Comparison of ENCODE assay signal across 21 cellular contexts in genomic region chr5:111232311-111233049, GRCh38. TPM values are rescaled to one million over a fixed set of nuclear protein-coding genes. Genes with fewer than 3 reads are reported as not detected.
DNase-seq lines count a peak whose midpoint lies in the region; ATAC-seq, FAIRE-seq and TF ChIP-seq lines count a peak whose summit lies in the region.
"Had no signal": no experiment of that assay in that cellular context is flagged by ENCODE, and none has a peak within 500 bp of the region (broad histone marks: within the 10 kb centered on the region; RNA-seq: fewer than 3 reads in every experiment).

No MANE protein-coding gene starts in this region.

- WGBS in pancreas, 2 donors, result 39 to 42% methylated on average over 1 of the region's 1 CpG

- H3K36me3 Mint-ChIP-seq in T-helper 2 cell treated with Interferon-gamma antibody and Interleukin-4, amounts not matched to agents 5 μg/mL and 100 μg/mL, for 36 hours (ENCODE audit: low read depth), result peaks cover 40% of the 10 kb centered on the region
- H3K36me3 Mint-ChIP-seq: stimulated activated memory B cell treated with anti-CD40 and anti-IgM and Interleukin-4, amounts not matched to agents 10 μg/mL and 1 μg/mL and 100 μg/mL, for 72 hours had no signal

- no peak for ATAC-seq in pancreas
- ATAC-seq: Panc1; stimulated activated memory B cell treated with anti-CD40 and anti-IgM and Interleukin-4, amounts not matched to agents 10 μg/mL and 1 μg/mL and 100 μg/mL, for 72 hours; upper lobe of right lung had no signal

- TF ChIP-seq POLR2A in GM12891 (IDR thresholded peaks at IDR 0.05; ENCODE audit: low read depth, low read length), result no peak

- intact Hi-C loops in pancreas (cut with DNase I), result no loop called here

- H3K9me3 ChIP-seq in pancreas, result no peaks in the 10 kb centered on the region
- H3K9me3 ChIP-seq: BLaER1 treated with 17β-estradiol and CSF1 and Interleukin-3, amounts not matched to agents 10 nM and 100 nM; upper lobe of right lung had no signal

- FAIRE-seq in GM12891 (lab: Jason Lieb, UNC), result peak; percentile 71
- FAIRE-seq in pancreas (lab: Jason Lieb, UNC), result no peak
- FAIRE-seq: endothelial cell of umbilical vein had no signal

- peak; percentile 37 for DNase-seq in NCI-H2171 treated with DMSO at 0.1 percent for 48 hours (lab: John Stamatoyannopoulos, UW)
- no peak for DNase-seq in NCI-H2171 (lab: John Stamatoyannopoulos, UW)
- DNase-seq in GM12891 (ENCODE audit: insufficient read length, low spot score), result no peak
- no peak for DNase-seq in T-helper 2 cell treated with Interferon-gamma antibody and Interleukin-4, amounts not matched to agents 5 μg/mL and 100 μg/mL, for 36 hours (ENCODE audit: low spot score)
- peak; percentile 27 to 59 for DNase-seq in cerebellar nuclear complex (lab: John Stamatoyannopoulos, UW)
- no peak for DNase-seq in GM19240 (ENCODE audit: insufficient read length, low spot score)
- no peak for DNase-seq in stimulated activated CD4-positive, alpha-beta T cell treated with anti-CD3 and anti-CD28 coated beads, Interleukin-4, amount 100 ng/mL, for 24 hours
- no peak for DNase-seq in pancreas
- DNase-seq: 8988T; aorta; HFFc6; midbrain; NCI-H1105 treated with DMSO at 0.1 percent for 48 hours; NCI-H774; stimulated activated CD4-positive, alpha-beta T cell treated with anti-CD3 and anti-CD28 coated beads, Interleukin-12 subunit alpha, Interleukin-12 subunit beta, amount 100 ng/mL, for 4 hours; upper lobe of right lung had no signal

- H3K27me3 Mint-ChIP-seq in T-helper 2 cell treated with Interferon-gamma antibody and Interleukin-4, amounts not matched to agents 5 μg/mL and 100 μg/mL, for 36 hours (ENCODE audit: low read depth), result no peaks in the 10 kb centered on the region

- H3K4me3 ChIP-seq in pancreas, result no peak overlapping the region
- H3K4me3 ChIP-seq: BLaER1 treated with 17β-estradiol and CSF1 and Interleukin-3, amounts not matched to agents 10 nM and 100 nM; upper lobe of right lung had no signal

- H3K4me1 ChIP-seq in pancreas, result no peaks in the 10 kb centered on the region
- H3K4me1 ChIP-seq: upper lobe of right lung had no signal

- no peaks in the 10 kb centered on the region for H3K27me3 ChIP-seq in pancreas
- H3K27me3 ChIP-seq: BLaER1 treated with 17β-estradiol and CSF1 and Interleukin-3, amounts not matched to agents 10 nM and 100 nM; upper lobe of right lung had no signal

- peak overlapping the region; percentile 77 for H3K4me3 Mint-ChIP-seq in T-helper 2 cell treated with Interferon-gamma antibody and Interleukin-4, amounts not matched to agents 5 μg/mL and 100 μg/mL, for 36 hours
- H3K4me3 Mint-ChIP-seq: HFFc6; stimulated activated memory B cell treated with anti-CD40 and anti-IgM and Interleukin-4, amounts not matched to agents 10 μg/mL and 1 μg/mL and 100 μg/mL, for 72 hours had no signal

- no peak for TF ChIP-seq CTCF in pancreas (IDR thresholded peaks at IDR 0.05)

- peak overlapping the region; percentile 90 for H3K27ac Mint-ChIP-seq in T-helper 2 cell treated with Interferon-gamma antibody and Interleukin-4, amounts not matched to agents 5 μg/mL and 100 μg/mL, for 36 hours
- H3K27ac Mint-ChIP-seq: HFFc6; stimulated activated memory B cell treated with anti-CD40 and anti-IgM and Interleukin-4, amounts not matched to agents 10 μg/mL and 1 μg/mL and 100 μg/mL, for 72 hours had no signal

- no peak overlapping the region for H3K27ac ChIP-seq in pancreas
- H3K27ac ChIP-seq: BLaER1 treated with 17β-estradiol and CSF1 and Interleukin-3, amounts not matched to agents 10 nM and 100 nM; KMS-11; upper lobe of right lung had no signal

- H3K4me1 Mint-ChIP-seq in T-helper 2 cell treated with Interferon-gamma antibody and Interleukin-4, amounts not matched to agents 5 μg/mL and 100 μg/mL, for 36 hours (ENCODE audit: low read depth), result peaks cover 82% of the 10 kb centered on the region

- H3K9me3 Mint-ChIP-seq in T-helper 2 cell treated with Interferon-gamma antibody and Interleukin-4, amounts not matched to agents 5 μg/mL and 100 μg/mL, for 36 hours, result no peaks in the 10 kb centered on the region
- H3K9me3 Mint-ChIP-seq: HFFc6; stimulated activated memory B cell treated with anti-CD40 and anti-IgM and Interleukin-4, amounts not matched to agents 10 μg/mL and 1 μg/mL and 100 μg/mL, for 72 hours had no signal

- H3K36me3 ChIP-seq in pancreas, result no peaks in the 10 kb centered on the region
- H3K36me3 ChIP-seq: BLaER1 treated with 17β-estradiol and CSF1 and Interleukin-3, amounts not matched to agents 10 nM and 100 nM; upper lobe of right lung had no signal

TF ChIP-seq in GM12891, 5 proteins besides CTCF, POLR2A, EP300 and RAD21:
- TF ChIP-seq PAX5 (IDR thresholded peaks at IDR 0.05; ENCODE audit: insufficient read depth, low read length, severe bottlenecking), result no peak
- no peak for TF ChIP-seq SPI1 (IDR thresholded peaks at IDR 0.05; ENCODE audit: low read depth, low read length)
- TF ChIP-seq POLR2AphosphoS5 (IDR thresholded peaks at IDR 0.05; ENCODE audit: low read depth, low read length), result no peak
- TF ChIP-seq TAF1 (IDR thresholded peaks at IDR 0.05; ENCODE audit: low read depth, low read length), result no peak
- no peak for TF ChIP-seq POU2F2 (IDR thresholded peaks at IDR 0.05; ENCODE audit: low read depth, low read length)

RNA-seq across cellular contexts. Expression of gene CAMK4, which starts 8.3 kb away (rescaled TPM):
- polyA plus RNA-seq in GM12891 (2012; ENCODE audit: low read depth, missing spikeins), result 19.3 TPM
- total RNA-seq in pancreas, result 1 to 10 TPM in 1 of 6 donors, under 1 TPM in 5; 0.05 to 1.3 (median 0.66) TPM
- polyA plus RNA-seq in pancreas, result under 1 TPM; 0.04 to 0.12 TPM

Comparison
In these comparisons a context has a peak if more than half of its experiments do, and no peak if none do; other contexts are left out.
1. DNase-seq: peak in NCI-H2171 treated with DMSO at 0.1 percent for 48 hours (single experiment) and cerebellar nuclear complex (2 of 2); none in NCI-H2171 (single experiment), GM12891 (single experiment), T-helper 2 cell treated with Interferon-gamma antibody and Interleukin-4, amounts not matched to agents 5 μg/mL and 100 μg/mL, for 36 hours (single experiment), GM19240 (single experiment), stimulated activated CD4-positive, alpha-beta T cell treated with anti-CD3 and anti-CD28 coated beads, Interleukin-4, amount 100 ng/mL, for 24 hours (single experiment) and pancreas (0 of 6).